In the genomic region with DNA sequence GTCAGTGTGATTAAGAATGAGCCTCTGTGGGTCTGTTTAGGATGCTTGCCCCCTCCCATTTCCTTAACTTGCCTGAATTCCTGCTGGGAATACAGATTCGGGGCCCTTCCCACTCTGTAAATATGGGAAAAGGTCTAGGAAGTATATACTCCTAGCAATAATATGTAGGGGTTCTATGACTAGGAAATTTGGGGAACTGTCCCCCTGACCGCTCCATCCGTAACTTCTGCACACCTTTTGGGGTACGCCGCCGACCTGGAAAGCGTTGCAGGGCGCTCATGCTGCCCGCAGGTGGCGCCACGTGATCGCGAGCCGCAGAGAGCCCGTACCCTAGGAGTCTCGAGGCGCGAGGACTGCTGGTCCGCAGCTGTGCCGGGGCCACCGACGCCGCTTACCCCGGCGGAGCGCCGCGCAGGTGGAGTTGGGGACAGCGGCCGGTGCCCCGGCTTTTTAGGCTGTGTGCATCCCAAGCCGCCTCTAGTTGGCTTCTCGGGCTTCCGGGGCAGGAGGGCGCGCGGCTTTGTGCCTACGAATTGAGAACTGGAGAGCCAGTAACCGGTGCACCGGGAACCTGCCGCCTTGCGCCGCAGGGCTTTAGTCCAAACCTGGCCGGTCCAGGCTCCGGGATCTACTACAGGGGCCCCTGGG, we compare ENCODE assay signal across 8 cellular contexts. TPM values are rescaled to one million over a fixed set of nuclear protein-coding genes. Genes with fewer than 3 reads are reported as not detected.
A peak's percentile ranks its signal among the peaks of the same experiment; 100 is the strongest.
DNase-seq lines count a peak whose midpoint lies in the region; ATAC-seq and TF ChIP-seq lines count a peak whose summit lies in the region.

No MANE protein-coding gene starts in this region.

- H3K9ac ChIP-seq in endodermal cell (ENCODE audit: extremely low read depth, low read length, poor library complexity, severe bottlenecking): peak overlapping the region; percentile 90

- H3K4me1 ChIP-seq in endodermal cell (ENCODE audit: control insufficient read depth, insufficient read depth, low read length): no peaks in the 10 kb centered on the region

- TF ChIP-seq CTCF in AG09309 (IDR thresholded peaks at IDR 0.05; ENCODE audit: control insufficient read depth, insufficient read depth, low read depth, low read length, missing control alignments) (peak; percentile 95), endodermal cell (conservative IDR thresholded peaks at IDR 0.05) (peak; percentile 99)

- peaks cover 25% of the 10 kb centered on the region for H3K4me1 Mint-ChIP-seq in endodermal cell

- peaks cover 28% of the 10 kb centered on the region for H3K27me3 ChIP-seq in endodermal cell (ENCODE audit: control insufficient read depth, insufficient read depth, low read length, poor library complexity, severe bottlenecking)

- peak overlapping the region; percentile 58 for H3K4me3 ChIP-seq in AG09309 (ENCODE audit: control insufficient read depth, low read depth, low read length)
- H3K4me3 ChIP-seq in endodermal cell (ENCODE audit: low read length): peak overlapping the region; percentile 85

- peaks cover 1% of the 10 kb centered on the region for H3K36me3 Mint-ChIP-seq in endodermal cell (ENCODE audit: low read depth)

- DNase-seq in AG09309 (ENCODE audit: low read depth): peak; percentile 8
- DNase-seq in NCI-H82 (lab: John Stamatoyannopoulos, UW): peak; percentile 81
- peak; percentile 53 for DNase-seq in activated CD8-positive, alpha-beta memory T cell treated with anti-CD3 and anti-CD28 coated beads, Interleukin-2, amount 50 U/mL, for 1 hour (ENCODE audit: extremely low read depth)
- DNase-seq in endodermal cell: peak; percentile 93
- peak; percentile 87 for DNase-seq in midbrain (lab: John Stamatoyannopoulos, UW)
- DNase-seq in stimulated activated CD8-positive, alpha-beta memory T cell treated with anti-CD3 and anti-CD28 coated beads, Interleukin-15, amount 100 ng/mL, for 1 hour (ENCODE audit: low read depth): peak; percentile 66

- H3K4me3 Mint-ChIP-seq in endodermal cell: peak overlapping the region; percentile 82

- H3K9me3 ChIP-seq in endodermal cell (ENCODE audit: control insufficient read depth, low read length): no peaks in the 10 kb centered on the region

- H3K9me3 Mint-ChIP-seq in endodermal cell: peaks cover 3% of the 10 kb centered on the region

- H3K27me3 Mint-ChIP-seq in endodermal cell (ENCODE audit: insufficient read depth): peaks cover 28% of the 10 kb centered on the region

- WGBS in endodermal cell (ENCODE audit: insufficient coverage in 1 of 2, insufficient read length in 1 of 2), 2 experiments: 0 to 1% methylated on average over 34 to 45 of the region's 45 CpGs

- H3K36me3 ChIP-seq in endodermal cell (ENCODE audit: control insufficient read depth, insufficient read depth, low read length): no peaks in the 10 kb centered on the region

- ATAC-seq in GM18873 (IDR thresholded peaks at IDR 0.05; ENCODE audit: low FRiP score, unreplicated experiment): peak; percentile 19
- ATAC-seq in HG03159 (IDR thresholded peaks at IDR 0.05; ENCODE audit: unreplicated experiment): peak; percentile 43

- peak overlapping the region; percentile 94 for H3K27ac ChIP-seq in endodermal cell (ENCODE audit: low read depth, low read length)

- peak overlapping the region; percentile 97 for H3K27ac Mint-ChIP-seq in endodermal cell

RNA-seq across cellular contexts. Expression of a gene that starts 0.7 kb away (rescaled TPM):
- total RNA-seq in endodermal cell: 10 to 100 TPM; 14.7 to 17.9 TPM
- polyA plus RNA-seq in endodermal cell (2013, experiment 1 of 2): 9.2 TPM
- polyA plus RNA-seq in endodermal cell (2013, experiment 2 of 2): 7.6 TPM

RNA-seq across cellular contexts. Expression of a gene that starts 48.2 kb away (rescaled TPM):
- total RNA-seq in endodermal cell: 10 to 100 TPM; 10.2 to 20.9 TPM
- 19.9 TPM for polyA plus RNA-seq in endodermal cell (2013, experiment 1 of 2)
- polyA plus RNA-seq in endodermal cell (2013, experiment 2 of 2): 19.3 TPM

Comparison
In these comparisons a context has a peak if more than half of its experiments do, and no peak if none do; other contexts are left out.
1. Peak in every context shown above with its lines: DNase-seq, ATAC-seq, H3K4me3 ChIP-seq and H3K27ac ChIP-seq.
2. DNase-seq: peak in every context shown above with its lines; median percentile 93 in endodermal cell; 87 in midbrain; 81 in NCI-H82; 66 in stimulated activated CD8-positive, alpha-beta memory T cell treated with anti-CD3 and anti-CD28 coated beads, Interleukin-15, amount 100 ng/mL, for 1 hour; 53 in activated CD8-positive, alpha-beta memory T cell treated with anti-CD3 and anti-CD28 coated beads, Interleukin-2, amount 50 U/mL, for 1 hour; 8 in AG09309.